ENCODE assay signal across 8 cellular contexts in the genomic region with DNA sequence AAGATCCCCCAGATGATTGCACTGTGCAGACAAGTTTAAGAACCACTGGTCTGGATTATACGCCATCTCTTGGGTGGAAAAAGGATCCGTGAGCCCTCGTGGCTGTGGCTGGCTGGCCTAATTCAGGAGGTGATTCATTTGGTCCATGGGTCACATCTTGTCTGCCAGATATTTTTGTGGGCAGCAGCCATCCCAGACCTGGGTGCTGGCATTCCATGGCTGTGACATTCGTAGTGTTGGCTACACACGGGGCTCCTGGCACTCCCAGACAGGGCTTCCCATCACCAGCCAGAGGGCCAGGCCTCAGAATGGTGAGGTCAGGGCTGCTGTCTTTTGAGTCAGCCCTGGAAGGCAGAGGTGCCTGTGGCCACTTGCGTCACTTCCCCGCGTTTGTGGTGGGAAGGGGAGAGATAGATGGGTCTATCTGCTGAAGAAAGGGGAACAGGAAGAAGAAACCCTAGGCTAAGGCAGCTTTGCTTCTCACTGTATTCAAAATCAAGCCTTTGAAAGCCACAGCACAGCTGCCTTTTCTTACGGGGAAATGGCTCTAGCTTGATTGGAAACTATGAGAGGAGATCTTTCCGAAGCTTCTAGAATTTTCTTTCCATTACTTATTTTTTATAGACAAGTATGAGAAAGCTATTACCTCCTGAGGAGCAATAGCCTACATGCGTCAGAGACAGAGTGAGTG. TPM values are rescaled to one million over a fixed set of nuclear protein-coding genes. Genes with fewer than 3 reads are reported as not detected.
DNase-seq lines count a peak whose midpoint lies in the region; ATAC-seq and TF ChIP-seq lines count a peak whose summit lies in the region.

No MANE protein-coding gene starts in this region.

- no peak overlapping the region for H4K5ac ChIP-seq in IMR-90 (ENCODE audit: low read depth, low read length)

- H2BK20ac ChIP-seq in IMR-90 (ENCODE audit: low read depth, low read length) = no peak overlapping the region

- intact Hi-C loops in CD14-positive monocyte (cut with micrococcal nuclease) (loop anchor here (2.0 to 5.0 kb wide), 4 partner anchors 21 to 113 kb away; no protein-coding TSS in a partner anchor), IMR-90 (cut with micrococcal nuclease) (no loop called here)
- intact Hi-C loops in activated CD8-positive, alpha-beta T cell treated with anti-CD3 and anti-CD28 coated beads for 36 hours (cut with micrococcal nuclease) = loop anchor here (2.0 to 5.0 kb wide), 2 partner anchors 17 to 73 kb away; a partner anchor contains a TSS

- H3K36me3 Mint-ChIP-seq in CD14-positive monocyte = peaks cover 71 to 84% of the 10 kb centered on the region in 2 donors
- H3K36me3 Mint-ChIP-seq in activated CD8-positive, alpha-beta T cell treated with anti-CD3 and anti-CD28 coated beads for 36 hours (ENCODE audit: low read depth) = peaks cover 90% of the 10 kb centered on the region
- no peaks in the 10 kb centered on the region for H3K36me3 Mint-ChIP-seq in GM23338 (ENCODE audit: low read depth)

- no TSS peak for BruUV-seq in IMR-90 (replicated peaks; lab: Mats Ljungman, UMichigan)

- no peak overlapping the region for H4K8ac ChIP-seq in IMR-90 (ENCODE audit: low read depth in 2 of 2, low read length in 2 of 2)

- no peaks in the 10 kb centered on the region for H3K79me2 ChIP-seq in GM23338 (replicated peaks; ENCODE audit: insufficient read depth)

- peak overlapping the region; percentile 80 for H2AK9ac ChIP-seq in IMR-90 (replicated peaks; ENCODE audit: low read depth, low read length, poor library complexity)

- H2BK120ac ChIP-seq in IMR-90 (ENCODE audit: low read depth, low read length) = no peak overlapping the region

- H3K4ac ChIP-seq in IMR-90 (ENCODE audit: low read depth, low read length) = no peak overlapping the region

- H3K4me2 ChIP-seq in IMR-90 (ENCODE audit: low read depth, low read length) (no peak overlapping the region), GM23338 (no peak overlapping the region)

- H3K4me1 ChIP-seq in IMR-90 (ENCODE audit: control insufficient read depth, insufficient read depth, low read length) (peaks cover 4% of the 10 kb centered on the region; the same call in 1 of the 2 replicates), GM23338 (ENCODE audit: insufficient read depth) (no peaks in the 10 kb centered on the region)

- no peaks in the 10 kb centered on the region for H3K9me3 ChIP-seq in IMR-90 (ENCODE audit: control insufficient read depth, insufficient read depth, low read length)

- TF ChIP-seq RAD21 in IMR-90 (IDR thresholded peaks at IDR 0.05; ENCODE audit: low read length) = no peak

- no peak overlapping the region for H2AK5ac ChIP-seq in IMR-90 (ENCODE audit: low read depth, low read length)

- H3K27ac ChIP-seq in IMR-90 (ENCODE audit: insufficient read depth, low read length) (no peak overlapping the region), skin epidermis (peak overlapping the region in 20 of 21 experiments; percentile 42 to 88 (median 78)), GM23338 (ENCODE audit: low read depth) (no peak overlapping the region)

- H3F3A ChIP-seq in GM23338 (replicated peaks; ENCODE audit: low read depth) = no peaks in the 10 kb centered on the region

- no peak overlapping the region for H4K91ac ChIP-seq in IMR-90 (ENCODE audit: insufficient read depth, low read depth, low read length)

- H3K9me3 Mint-ChIP-seq in CD14-positive monocyte = peaks cover 0 to under 1% (median 0%) of the 10 kb centered on the region in 7 donors
- no peaks in the 10 kb centered on the region for H3K9me3 Mint-ChIP-seq in activated CD8-positive, alpha-beta T cell treated with anti-CD3 and anti-CD28 coated beads for 36 hours
- H3K9me3 Mint-ChIP-seq in GM23338 = no peaks in the 10 kb centered on the region; the same call in 2 of the 3 replicates

- no peak overlapping the region for H2BK15ac ChIP-seq in IMR-90 (ENCODE audit: low read depth, low read length)

- peak; percentile 68 for ATAC-seq in GM21360 (IDR thresholded peaks at IDR 0.05; ENCODE audit: unreplicated experiment)
- no peak for ATAC-seq in IMR-90 (ENCODE audit: low read depth)
- ATAC-seq in activated CD8-positive, alpha-beta T cell treated with anti-CD3 and anti-CD28 coated beads for 36 hours = peak; percentile 61
- peak; percentile 6 for ATAC-seq in esophagus mucosa
- ATAC-seq in GM23338 = no peak

- H3K23ac ChIP-seq in IMR-90 (ENCODE audit: low read depth, low read length) = no peak overlapping the region

- no peak overlapping the region for H2BK5ac ChIP-seq in IMR-90 (ENCODE audit: low read depth, low read length, poor library complexity, severe bottlenecking)

- no peaks in the 10 kb centered on the region for H3K9me2 ChIP-seq in GM23338 (ENCODE audit: insufficient read depth)

- peaks cover 88% of the 10 kb centered on the region for H3K4me1 Mint-ChIP-seq in CD14-positive monocyte
- peaks cover 95% of the 10 kb centered on the region for H3K4me1 Mint-ChIP-seq in activated CD8-positive, alpha-beta T cell treated with anti-CD3 and anti-CD28 coated beads for 36 hours (ENCODE audit: low read depth)
- peaks cover 8% of the 10 kb centered on the region for H3K4me1 Mint-ChIP-seq in GM23338

- no peak for TF ChIP-seq POLR2A in IMR-90 (IDR thresholded peaks at IDR 0.05; ENCODE audit: low read depth, low read length)

- H3K36me3 ChIP-seq in IMR-90 (ENCODE audit: control insufficient read depth, insufficient read depth, low read length) (no peaks in the 10 kb centered on the region; the same call in 1 of the 2 replicates), GM23338 (ENCODE audit: insufficient read depth) (no peaks in the 10 kb centered on the region)

- H3K79me1 ChIP-seq in IMR-90 (ENCODE audit: low read depth in 1 of 2, low read length in 2 of 2) = no peaks in the 10 kb centered on the region

- DNase-seq in CD14-positive monocyte (ENCODE audit: low spot score) = peak; percentile 99
- DNase-seq in IMR-90 = peak; percentile 22
- DNase-seq in activated CD8-positive, alpha-beta T cell treated with anti-CD3 and anti-CD28 coated beads for 36 hours = peak; percentile 98
- no peak for DNase-seq in GM23338 (ENCODE audit: low spot score)
- no peak for DNase-seq in HEK293T (ENCODE audit: extremely low spot score)

- H3K4me3 ChIP-seq in IMR-90 (ENCODE audit: insufficient read depth, low read depth, low read length) (no peak overlapping the region), skin epidermis (no peak overlapping the region), GM23338 (no peak overlapping the region)

- CTCF ChIA-PET in IMR-90 (lab: Yijun Ruan, JAX) (interaction anchor here (1.4 kb wide), 2 partner anchors 35 to 90 kb away, joined by 3 to 6 read pairs; no protein-coding TSS in a partner anchor), HEK293T (lab: Yijun Ruan, JAX) (interaction anchor here (3.0 kb wide), 1 partner anchor 35 kb away, joined by 14 read pairs; no protein-coding TSS in a partner anchor)
- CTCF ChIA-PET in activated CD8-positive, alpha-beta T cell treated with anti-CD3 and anti-CD28 coated beads for 36 hours (lab: Charles Lee) = interaction anchor here (0.8 to 19.1 kb wide), 11 partner anchors 9 to 118 kb away, joined by 3 to 583 read pairs (median 7); a partner anchor contains a TSS

- H3K14ac ChIP-seq in IMR-90 (replicated peaks; ENCODE audit: low read depth, low read length) = 0 out of 2 replicates have a peak overlapping the region, but pooled peaks have one; percentile 60

- dilution Hi-C loops in IMR-90 (cut with HindIII; ENCODE audit: low sequenced_read_pairs, unreplicated experiment) = no loop called here

- peak overlapping the region; percentile 69 to 83 for H3K4me3 Mint-ChIP-seq in CD14-positive monocyte
- H3K4me3 Mint-ChIP-seq in activated CD8-positive, alpha-beta T cell treated with anti-CD3 and anti-CD28 coated beads for 36 hours = peak overlapping the region; percentile 76
- H3K4me3 Mint-ChIP-seq in GM23338 = no peak overlapping the region

- no peak overlapping the region for H3K18ac ChIP-seq in IMR-90 (ENCODE audit: low read depth, low read length)

- H3K9me1 ChIP-seq in IMR-90 (ENCODE audit: insufficient read depth, low read length) = no peaks in the 10 kb centered on the region; the same call in 1 of the 2 replicates

- H3K56ac ChIP-seq in IMR-90 (ENCODE audit: extremely low read depth, insufficient read depth, low read length) = no peak overlapping the region

- H3K9ac ChIP-seq in IMR-90 (ENCODE audit: low read depth, low read length) = no peak overlapping the region

- no peak overlapping the region for H2AFZ ChIP-seq in IMR-90 (replicated peaks; ENCODE audit: low read length, poor library complexity)
- H2AFZ ChIP-seq in GM23338 = no peak overlapping the region

- no peak for TF ChIP-seq CTCF in CD14-positive monocyte (IDR thresholded peaks at IDR 0.05)
- TF ChIP-seq CTCF in IMR-90 (conservative IDR thresholded peaks at IDR 0.05; ENCODE audit: low read depth, low read length) = no peak
- TF ChIP-seq CTCF in activated CD8-positive, alpha-beta T cell treated with anti-CD3 and anti-CD28 coated beads for 36 hours (IDR thresholded peaks at IDR 0.05) = no peak
- no peak for TF ChIP-seq CTCF in GM23338 (conservative IDR thresholded peaks at IDR 0.05; ENCODE audit: low read depth in 2 of 2)

- 83% methylated on average over 2 of the region's 11 CpGs; no CpG with 5 or more reads in 1 of the 2 experiments for WGBS in IMR-90 (ENCODE audit: extremely low coverage in 2 of 2, insufficient read length in 1 of 2), 2 experiments

- POLR2A ChIA-PET in IMR-90 (lab: Charles Lee; ENCODE audit: unreplicated experiment) = no interaction called here
- POLR2A ChIA-PET in activated CD8-positive, alpha-beta T cell treated with anti-CD3 and anti-CD28 coated beads for 36 hours (lab: Charles Lee) = interaction anchor here (0.7 to 30.6 kb wide), 18 partner anchors 9 to 114 kb away, joined by 3 to 1021 read pairs (median 4); a partner anchor contains a TSS
- POLR2A ChIA-PET in HEK293T (lab: Yijun Ruan, JAX) = no interaction called here

- in situ Hi-C loops in IMR-90 (cut with MboI; ENCODE audit: low sequenced_read_pairs) = loop anchor here (5.0 kb wide), 2 partner anchors 33 to 93 kb away; no protein-coding TSS in a partner anchor

- H3K27me3 ChIP-seq in IMR-90 (ENCODE audit: control insufficient read depth, insufficient read depth, low read length) = no peaks in the 10 kb centered on the region
- H3K27me3 ChIP-seq in GM23338 (ENCODE audit: insufficient read depth) = no peaks in the 10 kb centered on the region

- H3K27ac Mint-ChIP-seq in CD14-positive monocyte (peak overlapping the region; percentile 97 to 100 (median 99)), GM23338 (no peak overlapping the region)
- peak overlapping the region; percentile 100 for H3K27ac Mint-ChIP-seq in activated CD8-positive, alpha-beta T cell treated with anti-CD3 and anti-CD28 coated beads for 36 hours

- H4K20me1 ChIP-seq in IMR-90 (ENCODE audit: insufficient read depth, low read length) (no peaks in the 10 kb centered on the region), GM23338 (replicated peaks; ENCODE audit: insufficient read depth) (no peaks in the 10 kb centered on the region)

- H3K27me3 Mint-ChIP-seq in CD14-positive monocyte (ENCODE audit: low read depth in 3 of 3) (peaks cover 0 to 4% (median 0%) of the 10 kb centered on the region in 3 donors), GM23338 (ENCODE audit: insufficient read depth, low read depth, poor library complexity) (peaks cover 11% of the 10 kb centered on the region)
- H3K27me3 Mint-ChIP-seq in activated CD8-positive, alpha-beta T cell treated with anti-CD3 and anti-CD28 coated beads for 36 hours = no peaks in the 10 kb centered on the region

RNA-seq across cellular contexts. Expression of a gene that starts 32.4 kb away (rescaled TPM):
- 10 to 100 TPM; 16.4 to 16.8 TPM for polyA plus RNA-seq in CD14-positive monocyte
- 51.7 and 69.4 TPM in 2 replicates for total RNA-seq in IMR-90 (2012; rRNA removed)
- polyA plus RNA-seq in IMR-90 (2012; rRNA removed) = 58.7 and 64.3 TPM in 2 replicates
- polyA plus RNA-seq in IMR-90 (2012; cell fraction: cytosol; rRNA removed) = 39.4 and 47.6 TPM in 2 replicates
- 35.3 and 72.9 TPM in 2 replicates for polyA plus RNA-seq in IMR-90 (2012; cell fraction: nucleus; rRNA removed; ENCODE audit: low replicate concordance)
- total RNA-seq in activated CD8-positive, alpha-beta T cell treated with anti-CD3 and anti-CD28 coated beads for 36 hours = 100 to 1,000 TPM; 100 to 102 TPM
- total RNA-seq in esophagus mucosa = 41.8 TPM
- total RNA-seq in GM23338 (2014; rRNA removed; shearing (Covaris generic)) = 26.0 and 34.8 TPM in 2 replicates
- polyA plus RNA-seq in GM23338 (2016; fragmentation: Nextera tagmentation; extraction: Ambion mirVana) = 18.7 and 25.1 TPM in 2 replicates

RNA-seq across cellular contexts. Expression of a gene that starts 55.4 kb away (rescaled TPM):
- not detected for polyA plus RNA-seq in CD14-positive monocyte
- total RNA-seq in IMR-90 (2012; rRNA removed) = 21.1 and 22.0 TPM in 2 replicates
- 4.6 and 5.5 TPM in 2 replicates for polyA plus RNA-seq in IMR-90 (2012; rRNA removed)
- polyA plus RNA-seq in IMR-90 (2012; cell fraction: cytosol; rRNA removed) = 2.2 and 3.2 TPM in 2 replicates
- 2.4 and 9.7 TPM in 2 replicates for polyA plus RNA-seq in IMR-90 (2012; cell fraction: nucleus; rRNA removed; ENCODE audit: low replicate concordance)
- total RNA-seq in activated CD8-positive, alpha-beta T cell treated with anti-CD3 and anti-CD28 coated beads for 36 hours = 1 to 10 TPM; 4.7 to 4.9 TPM
- total RNA-seq in esophagus mucosa = 6.1 TPM
- 8.5 and 9.5 TPM in 2 replicates for total RNA-seq in GM23338 (2014; rRNA removed; shearing (Covaris generic))
- polyA plus RNA-seq in GM23338 (2016; fragmentation: Nextera tagmentation; extraction: Ambion mirVana) = 1.8 and 2.9 TPM in 2 replicates

Comparison
In these comparisons a context has a peak if more than half of its experiments do, and no peak if none do; other contexts are left out.
1. DNase-seq: peak in CD14-positive monocyte (single experiment), IMR-90 (single experiment) and activated CD8-positive, alpha-beta T cell treated with anti-CD3 and anti-CD28 coated beads for 36 hours (single experiment); none in GM23338 (single experiment) and HEK293T (single experiment).
2. ATAC-seq: peak in GM21360 (single experiment), activated CD8-positive, alpha-beta T cell treated with anti-CD3 and anti-CD28 coated beads for 36 hours (single experiment) and esophagus mucosa (single experiment); none in IMR-90 (single experiment) and GM23338 (single experiment).
3. H3K27ac ChIP-seq: peak in skin epidermis (20 of 21); none in IMR-90 (single experiment) and GM23338 (single experiment).